11 cellular contexts compared by ENCODE assay signal in genomic region chr15:69666921-69667811, GRCh38.
A peak's percentile ranks its signal among the peaks of the same experiment; 100 is the strongest.
DNase-seq lines count a peak whose midpoint lies in the region; ATAC-seq and TF ChIP-seq lines count a peak whose summit lies in the region.
"Had no signal": no experiment of that assay in that cellular context is flagged by ENCODE, and none has a peak within 500 bp of the region (broad histone marks: within the 10 kb centered on the region; RNA-seq: fewer than 3 reads in every experiment).

No MANE protein-coding gene starts in this region.

- H3K4me2 ChIP-seq in DOHH2 (ENCODE audit: low read length), result peak overlapping the region; percentile 47

- H3K79me2 ChIP-seq in DOHH2 (ENCODE audit: control insufficient read depth, low read length), result no peaks in the 10 kb centered on the region

- DNase-seq in NAMALWA (ENCODE audit: low spot score), result peak; percentile 55
- peak; percentile 40 for DNase-seq in inferior parietal cortex (ENCODE audit: extremely low spot score)
- no peak for DNase-seq in RWPE1 (ENCODE audit: low spot score)
- DNase-seq: amniotic stem cell, glutamatergic neuron had no signal

- POLR2A ChIA-PET in RWPE1 (lab: Yijun Ruan, JAX; ENCODE audit: low non-redundant PET), result interaction anchor here (0.5 kb wide), 1 partner anchor 33 kb away, joined by 3 read pairs; no protein-coding TSS in a partner anchor

- no peak overlapping the region for H3K27ac ChIP-seq in DOHH2 (ENCODE audit: low read depth, low read length)
- H3K27ac ChIP-seq in RWPE1, result no peak overlapping the region

- H4K20me1 ChIP-seq in DOHH2 (ENCODE audit: control insufficient read depth, insufficient read depth, low read depth, low read length), result no peaks in the 10 kb centered on the region

- peaks cover 45% of the 10 kb centered on the region for H3K27me3 ChIP-seq in DOHH2 (ENCODE audit: control insufficient read depth, low read length)

- TF ChIP-seq CTCF in DOHH2 (IDR thresholded peaks at IDR 0.05; ENCODE audit: low read depth, low read length, poor library complexity, severe bottlenecking) (no peak), RWPE1 (conservative IDR thresholded peaks at IDR 0.05; ENCODE audit: low read depth) (no peak)

- peak; percentile 41 for ATAC-seq in GM21447 (IDR thresholded peaks at IDR 0.05; ENCODE audit: unreplicated experiment)
- ATAC-seq in GM18867 (IDR thresholded peaks at IDR 0.05; ENCODE audit: unreplicated experiment), result no peak
- no peak for ATAC-seq in GM19455 (IDR thresholded peaks at IDR 0.05; ENCODE audit: unreplicated experiment)
- no peak for ATAC-seq in HG03135 (IDR thresholded peaks at IDR 0.05; ENCODE audit: unreplicated experiment)
- ATAC-seq: SK-N-SH treated with all-trans-retinoic acid at 6 μM for 48 hours had no signal

- peak overlapping the region; percentile 34; the same call in 1 of the 2 replicates for H3K4me3 ChIP-seq in DOHH2 (ENCODE audit: low read length)

- H3K9me2 ChIP-seq in DOHH2 (replicated peaks; ENCODE audit: control insufficient read depth, low read length), result no peaks in the 10 kb centered on the region

- H3F3A ChIP-seq in DOHH2 (ENCODE audit: control insufficient read depth, insufficient read depth), result no peaks in the 10 kb centered on the region

- CTCF ChIA-PET in RWPE1 (lab: Yijun Ruan, JAX), result interaction anchor here (0.5 kb wide), 1 partner anchor 9 kb away, joined by 3 read pairs; no protein-coding TSS in a partner anchor

- no peaks in the 10 kb centered on the region for H3K36me3 ChIP-seq in DOHH2 (ENCODE audit: control insufficient read depth, low read length)

- H3K9me3 ChIP-seq in DOHH2 (ENCODE audit: control insufficient read depth, insufficient read depth, low read length), result no peaks in the 10 kb centered on the region

- H3K4me1 ChIP-seq in DOHH2 (ENCODE audit: control insufficient read depth, low read length), result peaks cover 43% of the 10 kb centered on the region
